Comparison of ENCODE assay signal across 11 cellular contexts in the genomic region with DNA sequence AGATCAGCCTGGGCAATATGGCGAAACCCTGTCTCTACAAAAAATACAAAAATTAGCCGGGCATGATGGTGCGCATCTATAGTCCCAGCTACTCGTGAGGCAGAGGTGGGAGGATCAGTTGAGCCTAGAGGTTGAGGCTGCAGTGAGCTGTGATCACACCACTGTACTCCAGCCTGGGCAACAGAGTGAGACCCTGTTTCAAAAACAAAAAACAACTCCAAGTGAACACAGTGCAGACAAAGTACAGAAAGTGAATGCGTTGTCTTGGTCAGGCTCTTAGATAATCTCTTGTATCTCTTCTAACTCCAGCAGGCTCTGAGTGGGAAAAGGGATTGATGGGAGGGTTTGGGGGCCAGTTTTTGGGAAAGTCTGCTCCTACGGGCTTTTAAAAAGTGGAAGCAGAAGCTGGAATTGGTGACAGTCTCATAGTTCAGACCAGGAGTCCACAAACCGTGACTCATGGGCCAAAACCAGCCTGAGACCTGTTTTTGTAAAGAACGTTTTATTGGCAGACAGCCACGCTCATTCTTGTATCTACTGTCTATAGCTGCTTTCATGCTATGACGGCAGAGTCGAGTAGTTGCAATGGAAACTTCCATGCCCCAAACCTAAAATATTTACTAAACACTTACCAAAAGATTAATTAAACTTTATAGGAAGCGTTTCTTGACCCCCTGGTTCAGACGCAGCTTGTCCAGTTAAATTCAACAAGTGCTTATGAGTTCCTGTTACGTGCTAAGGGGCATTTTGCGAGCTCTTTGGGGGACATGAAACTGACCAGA. TPM values are rescaled to one million over a fixed set of nuclear protein-coding genes. Genes with fewer than 3 reads are reported as not detected.
DNase-seq lines count a peak whose midpoint lies in the region; ATAC-seq, FAIRE-seq and TF ChIP-seq lines count a peak whose summit lies in the region.
"Had no signal": no experiment of that assay in that cellular context is flagged by ENCODE, and none has a peak within 500 bp of the region (broad histone marks: within the 10 kb centered on the region; RNA-seq: fewer than 3 reads in every experiment).

No MANE protein-coding gene starts in this region.

- H3K9me3 ChIP-seq in HEK293 (ENCODE audit: control insufficient read depth, insufficient read depth, low read depth, low read length) (no peaks in the 10 kb centered on the region), kidney (ENCODE audit: control insufficient read depth in 1 of 2, low read length in 2 of 2) (no peaks in the 10 kb centered on the region), subcutaneous abdominal adipose tissue (ENCODE audit: control insufficient read depth in 5 of 5, low read length in 5 of 5) (no peaks in the 10 kb centered on the region)

- CTCF ChIA-PET in HEK293 (lab: Yijun Ruan, JAX), result interaction anchor here (0.6 to 1.4 kb wide), 4 partner anchors 15 to 174 kb away, joined by 3 to 6 read pairs (median 4); no protein-coding TSS in a partner anchor

- DNase-seq in cardiac fibroblast (ENCODE audit: low read depth in 2 of 2) (peak; percentile 96 to 98), kidney (peak; percentile 38), NCI-H2227 treated with DMSO at 0.1 percent for 48 hours (lab: John Stamatoyannopoulos, UW) (no peak)
- no peak for DNase-seq in stimulated activated CD4-positive, alpha-beta T cell treated with anti-CD3 and anti-CD28 coated beads, Interleukin-15, amount 100 ng/mL, for 24 hours
- DNase-seq in activated CD4-positive, CD25-positive, alpha-beta regulatory T cell (lab: John Stamatoyannopoulos, UW), result no peak
- DNase-seq: activated T-cell treated with anti-CD3 and anti-CD28 coated beads, Interleukin-2, amount 50 U/mL, for 48 hours; KG1; SIG-M5 had no signal

- H3K4me1 ChIP-seq in HEK293 (ENCODE audit: control insufficient read depth, insufficient read depth, low read length) (no peaks in the 10 kb centered on the region), kidney (ENCODE audit: control insufficient read depth in 1 of 2, insufficient read depth in 1 of 2, low read depth in 1 of 2, low read length in 2 of 2) (peaks cover 22 to 27% of the 10 kb centered on the region in 2 donors), subcutaneous abdominal adipose tissue (ENCODE audit: control insufficient read depth in 5 of 5, insufficient read depth in 5 of 5, low read length in 5 of 5) (peaks cover 0 to 36% (median 17%) of the 10 kb centered on the region in 5 donors)

- intact Hi-C loops in kidney (cut with DNase I), result no loop called here

- FAIRE-seq in kidney (lab: Jason Lieb, UNC), result peak; percentile 3

- TF ChIP-seq CTCF in HEK293 (tag by site-specific recombination; IDR thresholded peaks at IDR 0.05) (no peak), cardiac fibroblast (IDR thresholded peaks at IDR 0.05; ENCODE audit: low read depth, low read length) (no peak), kidney (IDR thresholded peaks at IDR 0.05; ENCODE audit: borderline replicate concordance, extremely low read depth, insufficient read depth) (no peak)

- H3K27ac ChIP-seq in HEK293 (ENCODE audit: extremely low read depth, low read depth, low read length), result no peak overlapping the region
- peak overlapping the region; percentile 38 to 51 for H3K27ac ChIP-seq in kidney (ENCODE audit: low read depth in 2 of 2, low read length in 2 of 2)
- peak overlapping the region; percentile 51 for H3K27ac ChIP-seq in subcutaneous abdominal adipose tissue (ENCODE audit: low read depth, low read length)

- H3K36me3 ChIP-seq in HEK293 (ENCODE audit: control insufficient read depth in 2 of 2, insufficient read depth in 1 of 2, low read length in 2 of 2) (peaks cover 14 to 88% of the 10 kb centered on the region in 2 experiments), kidney (ENCODE audit: control insufficient read depth in 1 of 2, insufficient read depth in 2 of 2, low read length in 2 of 2) (peaks cover 20 to 52% of the 10 kb centered on the region in 2 donors), subcutaneous abdominal adipose tissue (ENCODE audit: control insufficient read depth in 5 of 5, insufficient read depth in 5 of 5, low read length in 5 of 5) (peaks cover 7 to 90% (median 86%) of the 10 kb centered on the region in 5 donors)

- no peak for ATAC-seq in HG02970 (IDR thresholded peaks at IDR 0.05; ENCODE audit: low FRiP score, unreplicated experiment)

- POLR2A ChIA-PET in HEK293 (lab: Yijun Ruan, JAX), result no interaction called here

- H3K4me3 ChIP-seq in HEK293 (ENCODE audit: low read depth, low read length) (no peak overlapping the region), cardiac fibroblast (replicated peaks in 1 of 2; ENCODE audit: low read depth in 2 of 2, low read length in 2 of 2) (no peak overlapping the region), kidney (ENCODE audit: low read length in 2 of 2) (no peak overlapping the region), subcutaneous abdominal adipose tissue (ENCODE audit: low read depth in 1 of 5, low read length in 5 of 5) (no peak overlapping the region)

- H3K9ac ChIP-seq in kidney (ENCODE audit: low read length in 2 of 2) (no peak overlapping the region), subcutaneous abdominal adipose tissue (ENCODE audit: low read length in 5 of 5) (no peak overlapping the region)

- no peaks in the 10 kb centered on the region for H3K27me3 ChIP-seq in subcutaneous abdominal adipose tissue (ENCODE audit: control insufficient read depth in 5 of 5, insufficient read depth in 4 of 5, low read length in 5 of 5)

TF ChIP-seq in HEK293, 187 proteins besides CTCF, POLR2A, EP300 and RAD21:
- TF ChIP-seq, protein P1, sequence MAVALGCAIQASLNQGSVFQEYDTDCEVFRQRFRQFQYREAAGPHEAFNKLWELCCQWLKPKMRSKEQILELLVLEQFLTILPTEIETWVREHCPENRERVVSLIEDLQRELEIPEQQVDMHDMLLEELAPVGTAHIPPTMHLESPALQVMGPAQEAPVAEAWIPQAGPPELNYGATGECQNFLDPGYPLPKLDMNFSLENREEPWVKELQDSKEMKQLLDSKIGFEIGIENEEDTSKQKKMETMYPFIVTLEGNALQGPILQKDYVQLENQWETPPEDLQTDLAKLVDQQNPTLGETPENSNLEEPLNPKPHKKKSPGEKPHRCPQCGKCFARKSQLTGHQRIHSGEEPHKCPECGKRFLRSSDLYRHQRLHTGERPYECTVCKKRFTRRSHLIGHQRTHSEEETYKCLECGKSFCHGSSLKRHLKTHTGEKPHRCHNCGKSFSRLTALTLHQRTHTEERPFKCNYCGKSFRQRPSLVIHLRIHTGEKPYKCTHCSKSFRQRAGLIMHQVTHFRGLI (tag by site-specific recombination; IDR thresholded peaks at IDR 0.05), result no peak
- TF ChIP-seq KLF1 (tag by site-specific recombination; IDR thresholded peaks at IDR 0.05) (no peak), SCRT2 (tag by site-specific recombination; IDR thresholded peaks at IDR 0.05) (peak; percentile 55; the same call in 1 of the 2 replicates), ZNF645 (tag by site-specific recombination; IDR thresholded peaks at IDR 0.05) (no peak), ZNF114 (tag by site-specific recombination; IDR thresholded peaks at IDR 0.05) (no peak), ZNF175 (tag by site-specific recombination; IDR thresholded peaks at IDR 0.05) (no peak), ZNF423 (tag by site-specific recombination; IDR thresholded peaks at IDR 0.05) (no peak), ZNF600 (tag by site-specific recombination; IDR thresholded peaks at IDR 0.05) (no peak), ZNF146 (tag by site-specific recombination; IDR thresholded peaks at IDR 0.05) (no peak), MZF1 (tag by site-specific recombination; IDR thresholded peaks at IDR 0.05; ENCODE audit: borderline replicate concordance) (no peak), ZNF596 (tag by site-specific recombination; IDR thresholded peaks at IDR 0.05) (no peak)
- TF ChIP-seq, protein P2, sequence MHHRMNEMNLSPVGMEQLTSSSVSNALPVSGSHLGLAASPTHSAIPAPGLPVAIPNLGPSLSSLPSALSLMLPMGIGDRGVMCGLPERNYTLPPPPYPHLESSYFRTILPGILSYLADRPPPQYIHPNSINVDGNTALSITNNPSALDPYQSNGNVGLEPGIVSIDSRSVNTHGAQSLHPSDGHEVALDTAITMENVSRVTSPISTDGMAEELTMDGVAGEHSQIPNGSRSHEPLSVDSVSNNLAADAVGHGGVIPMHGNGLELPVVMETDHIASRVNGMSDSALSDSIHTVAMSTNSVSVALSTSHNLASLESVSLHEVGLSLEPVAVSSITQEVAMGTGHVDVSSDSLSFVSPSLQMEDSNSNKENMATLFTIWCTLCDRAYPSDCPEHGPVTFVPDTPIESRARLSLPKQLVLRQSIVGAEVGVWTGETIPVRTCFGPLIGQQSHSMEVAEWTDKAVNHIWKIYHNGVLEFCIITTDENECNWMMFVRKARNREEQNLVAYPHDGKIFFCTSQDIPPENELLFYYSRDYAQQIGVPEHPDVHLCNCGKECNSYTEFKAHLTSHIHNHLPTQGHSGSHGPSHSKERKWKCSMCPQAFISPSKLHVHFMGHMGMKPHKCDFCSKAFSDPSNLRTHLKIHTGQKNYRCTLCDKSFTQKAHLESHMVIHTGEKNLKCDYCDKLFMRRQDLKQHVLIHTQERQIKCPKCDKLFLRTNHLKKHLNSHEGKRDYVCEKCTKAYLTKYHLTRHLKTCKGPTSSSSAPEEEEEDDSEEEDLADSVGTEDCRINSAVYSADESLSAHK (tag by site-specific recombination; IDR thresholded peaks at IDR 0.05), result peak; percentile 54; the same call in 1 of the 2 replicates

RNA-seq across cellular contexts. Expression of gene NDST1, which starts 32.9 kb away (rescaled TPM):
- total RNA-seq in kidney, result 60.7 TPM
- polyA plus RNA-seq in kidney (ENCODE audit: insufficient read depth, low read depth, low replicate concordance), result 11.7 TPM

Comparison
In these comparisons a context has a peak if more than half of its experiments do, and no peak if none do; other contexts are left out.
1. DNase-seq: peak in cardiac fibroblast (2 of 2) and kidney (single experiment); none in stimulated activated CD4-positive, alpha-beta T cell treated with anti-CD3 and anti-CD28 coated beads, Interleukin-15, amount 100 ng/mL, for 24 hours (single experiment), NCI-H2227 treated with DMSO at 0.1 percent for 48 hours (single experiment) and activated CD4-positive, CD25-positive, alpha-beta regulatory T cell (0 of 4).